Comparison of ENCODE assay signal across 29 cellular contexts in the genomic region with DNA sequence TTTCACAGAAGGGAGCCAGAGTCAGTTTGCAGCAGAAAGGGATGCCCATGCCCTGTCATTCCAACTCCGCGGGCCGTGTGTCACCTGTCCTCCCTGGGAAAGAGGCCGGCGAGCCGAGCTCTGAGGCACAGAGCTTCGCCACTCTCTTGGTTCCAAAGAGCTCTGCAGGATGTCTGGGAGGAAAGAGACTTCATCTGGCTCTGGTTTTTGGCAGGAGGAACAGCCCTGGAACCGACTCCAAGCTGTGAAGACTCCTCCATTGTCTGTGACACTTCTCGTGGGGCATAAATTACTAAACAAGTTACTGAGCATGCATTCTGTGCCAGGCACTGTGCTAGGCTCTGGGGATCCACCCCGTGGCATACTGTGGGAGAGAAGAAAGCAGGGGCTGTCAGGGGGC. TPM values are rescaled to one million over a fixed set of nuclear protein-coding genes. Genes with fewer than 3 reads are reported as not detected.
"Had no signal": no experiment of that assay in that cellular context is flagged by ENCODE, and none has a peak within 500 bp of the region (broad histone marks: within the 10 kb centered on the region; RNA-seq: fewer than 3 reads in every experiment).

No MANE protein-coding gene starts in this region.

- H3K27ac ChIP-seq: heart right ventricle, hepatocyte, left ventricle myocardium inferior, pancreas, psoas muscle, right atrium auricular region, right lobe of liver, stomach, testis, thyroid gland, transverse colon, upper lobe of left lung, vagina had no signal

- H3K4me3 ChIP-seq: heart right ventricle, hepatocyte, left ventricle myocardium inferior, lung, pancreas, psoas muscle, right atrium auricular region, right lobe of liver, smooth muscle cell, stomach, testis, thyroid gland, transverse colon, upper lobe of left lung, vagina had no signal

- H3K27me3 ChIP-seq: heart right ventricle, hepatocyte, pancreas, right atrium auricular region, right lobe of liver, stomach, testis, thyroid gland, transverse colon, upper lobe of left lung, vagina had no signal

- H3K79me2 ChIP-seq: hepatocyte had no signal

- H3K36me3 ChIP-seq: left ventricle myocardium inferior, pancreas, right atrium auricular region, right lobe of liver, stomach, thyroid gland, transverse colon, upper lobe of left lung, vagina had no signal

- H2AFZ ChIP-seq: hepatocyte had no signal

- H3K4me1 ChIP-seq: pancreas, psoas muscle, testis, thyroid gland, upper lobe of left lung, vagina had no signal

- H3K9me3 ChIP-seq: heart right ventricle, left ventricle myocardium inferior, pancreas, psoas muscle, right atrium auricular region, right lobe of liver, stomach, testis, thyroid gland, transverse colon, upper lobe of left lung, vagina had no signal

- DNase-seq: heart right ventricle; islet precursor cell; left ventricle myocardium inferior; naive B cell; natural killer cell; pancreas; psoas muscle; right lobe of liver; stimulated activated CD4-positive, alpha-beta T cell treated with anti-CD3 and anti-CD28 coated beads, Interleukin-1b, Interleukin-23, amount 100 ng/mL, for 48 hours; stimulated activated CD4-positive, alpha-beta T cell treated with anti-CD3 and anti-CD28 coated beads, Interleukin-4, amount 100 ng/mL, for 1 hour; stimulated activated naive B cell treated with anti-CD40 and anti-IgM and Interleukin-4, amounts not matched to agents 10 μg/mL and 1 μg/mL and 100 μg/mL, for 72 hours; stimulated activated naive CD8-positive, alpha-beta T cell treated with anti-CD3 and anti-CD28 coated beads, Interleukin-15, Interleukin-2, amounts not matched to agents 100 U/mL and 50 U/mL, for 24 hours; stomach; testis; thyroid gland; transverse colon; upper lobe of left lung had no signal

- H3K4me2 ChIP-seq: hepatocyte, smooth muscle cell had no signal

RNA-seq across cellular contexts. Expression of a gene that starts 3.9 kb away (rescaled TPM):
- total RNA-seq: kidney epithelial cell, lower leg skin, lung, mononuclear cell, natural killer cell, posterior vena cava, psoas muscle, renal cortical epithelial cell, skeletal muscle tissue, smooth muscle cell, thyroid gland, upper lobe of left lung, urinary bladder, vagina had no signal

RNA-seq across cellular contexts. Expression of a gene that starts 14.4 kb away (rescaled TPM):
- total RNA-seq: kidney epithelial cell, renal cortical epithelial cell had no signal
